In the genomic region with DNA sequence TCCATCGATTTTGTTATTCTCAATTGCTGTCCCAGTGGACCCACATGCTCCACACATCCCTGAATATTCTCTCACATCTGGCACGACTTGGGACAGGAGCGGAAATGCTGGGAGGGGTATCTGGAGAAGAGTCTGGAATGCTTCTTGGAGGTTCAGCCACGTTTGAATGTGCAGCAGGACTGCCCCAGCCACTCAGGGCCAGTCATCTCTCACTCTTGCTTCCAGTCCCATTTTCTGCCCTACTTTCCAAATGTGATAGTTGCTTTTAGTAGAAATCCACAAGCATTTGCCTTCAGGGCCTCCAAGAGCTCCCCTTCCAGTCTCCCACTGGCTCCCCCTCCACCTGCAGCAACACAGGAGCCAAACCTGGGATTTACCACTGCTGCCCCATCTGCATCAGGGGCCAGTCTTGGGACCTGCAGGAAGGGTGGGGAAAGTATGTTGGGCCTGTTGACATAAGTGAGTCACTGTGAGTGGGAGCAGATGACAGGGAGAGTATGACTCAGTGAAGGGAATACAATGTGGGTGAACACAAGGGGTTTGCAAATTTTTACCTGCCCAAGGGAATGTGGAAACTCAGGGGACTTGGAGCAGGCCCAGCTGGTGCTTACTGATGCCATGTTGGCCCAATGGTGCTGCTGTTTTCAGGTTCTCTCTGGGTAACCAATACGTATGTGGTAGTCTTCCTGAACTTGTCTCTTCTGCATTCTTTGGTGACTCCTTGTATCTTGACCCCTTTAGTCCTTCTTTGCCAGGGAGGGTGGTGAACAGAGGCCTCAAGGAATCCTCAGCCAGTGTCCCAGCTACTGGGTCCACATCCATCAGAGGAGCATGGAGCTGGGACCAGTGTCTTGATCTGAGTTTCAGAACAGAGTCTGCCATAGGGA, we compare ENCODE assay signal across 2 cellular contexts.
A peak's percentile ranks its signal among the peaks of the same experiment; 100 is the strongest.
TF ChIP-seq lines count a peak whose summit lies in the region.

No MANE protein-coding gene starts in this region.

TF ChIP-seq in HCT116, 20 proteins besides CTCF, POLR2A, EP300 and RAD21:
- peak; percentile 100 for TF ChIP-seq JUND (IDR thresholded peaks at IDR 0.05)
- peak; percentile 100 for TF ChIP-seq FOSL1 (IDR thresholded peaks at IDR 0.05; ENCODE audit: low read depth)
- peak; percentile 97 for TF ChIP-seq CBX3 (IDR thresholded peaks at IDR 0.05; ENCODE audit: low read depth)
- TF ChIP-seq SP1 (IDR thresholded peaks at IDR 0.05; ENCODE audit: low read depth), result peak; percentile 98
- TF ChIP-seq, protein P1, sequence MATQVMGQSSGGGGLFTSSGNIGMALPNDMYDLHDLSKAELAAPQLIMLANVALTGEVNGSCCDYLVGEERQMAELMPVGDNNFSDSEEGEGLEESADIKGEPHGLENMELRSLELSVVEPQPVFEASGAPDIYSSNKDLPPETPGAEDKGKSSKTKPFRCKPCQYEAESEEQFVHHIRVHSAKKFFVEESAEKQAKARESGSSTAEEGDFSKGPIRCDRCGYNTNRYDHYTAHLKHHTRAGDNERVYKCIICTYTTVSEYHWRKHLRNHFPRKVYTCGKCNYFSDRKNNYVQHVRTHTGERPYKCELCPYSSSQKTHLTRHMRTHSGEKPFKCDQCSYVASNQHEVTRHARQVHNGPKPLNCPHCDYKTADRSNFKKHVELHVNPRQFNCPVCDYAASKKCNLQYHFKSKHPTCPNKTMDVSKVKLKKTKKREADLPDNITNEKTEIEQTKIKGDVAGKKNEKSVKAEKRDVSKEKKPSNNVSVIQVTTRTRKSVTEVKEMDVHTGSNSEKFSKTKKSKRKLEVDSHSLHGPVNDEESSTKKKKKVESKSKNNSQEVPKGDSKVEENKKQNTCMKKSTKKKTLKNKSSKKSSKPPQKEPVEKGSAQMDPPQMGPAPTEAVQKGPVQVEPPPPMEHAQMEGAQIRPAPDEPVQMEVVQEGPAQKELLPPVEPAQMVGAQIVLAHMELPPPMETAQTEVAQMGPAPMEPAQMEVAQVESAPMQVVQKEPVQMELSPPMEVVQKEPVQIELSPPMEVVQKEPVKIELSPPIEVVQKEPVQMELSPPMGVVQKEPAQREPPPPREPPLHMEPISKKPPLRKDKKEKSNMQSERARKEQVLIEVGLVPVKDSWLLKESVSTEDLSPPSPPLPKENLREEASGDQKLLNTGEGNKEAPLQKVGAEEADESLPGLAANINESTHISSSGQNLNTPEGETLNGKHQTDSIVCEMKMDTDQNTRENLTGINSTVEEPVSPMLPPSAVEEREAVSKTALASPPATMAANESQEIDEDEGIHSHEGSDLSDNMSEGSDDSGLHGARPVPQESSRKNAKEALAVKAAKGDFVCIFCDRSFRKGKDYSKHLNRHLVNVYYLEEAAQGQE (IDR thresholded peaks at IDR 0.05; ENCODE audit: low read depth), result peak; percentile 20; the same call in 1 of the 2 replicates
- TF ChIP-seq EZH2 (IDR thresholded peaks at IDR 0.05), result no peak
- TF ChIP-seq, protein P2, sequence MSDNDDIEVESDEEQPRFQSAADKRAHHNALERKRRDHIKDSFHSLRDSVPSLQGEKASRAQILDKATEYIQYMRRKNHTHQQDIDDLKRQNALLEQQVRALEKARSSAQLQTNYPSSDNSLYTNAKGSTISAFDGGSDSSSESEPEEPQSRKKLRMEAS (IDR thresholded peaks at IDR 0.05), result peak; percentile 83
- no peak for TF ChIP-seq EZH2phosphoT487 (IDR thresholded peaks at IDR 0.05; ENCODE audit: borderline replicate concordance)
- peak; percentile 75 for TF ChIP-seq CEBPB (IDR thresholded peaks at IDR 0.05; ENCODE audit: low read depth)
- TF ChIP-seq SRF (IDR thresholded peaks at IDR 0.05; ENCODE audit: low read depth), result peak; percentile 86; the same call in 1 of the 2 replicates
- peak; percentile 81 for TF ChIP-seq SIN3A (IDR thresholded peaks at IDR 0.05; ENCODE audit: low read depth)
- TF ChIP-seq, protein P3, sequence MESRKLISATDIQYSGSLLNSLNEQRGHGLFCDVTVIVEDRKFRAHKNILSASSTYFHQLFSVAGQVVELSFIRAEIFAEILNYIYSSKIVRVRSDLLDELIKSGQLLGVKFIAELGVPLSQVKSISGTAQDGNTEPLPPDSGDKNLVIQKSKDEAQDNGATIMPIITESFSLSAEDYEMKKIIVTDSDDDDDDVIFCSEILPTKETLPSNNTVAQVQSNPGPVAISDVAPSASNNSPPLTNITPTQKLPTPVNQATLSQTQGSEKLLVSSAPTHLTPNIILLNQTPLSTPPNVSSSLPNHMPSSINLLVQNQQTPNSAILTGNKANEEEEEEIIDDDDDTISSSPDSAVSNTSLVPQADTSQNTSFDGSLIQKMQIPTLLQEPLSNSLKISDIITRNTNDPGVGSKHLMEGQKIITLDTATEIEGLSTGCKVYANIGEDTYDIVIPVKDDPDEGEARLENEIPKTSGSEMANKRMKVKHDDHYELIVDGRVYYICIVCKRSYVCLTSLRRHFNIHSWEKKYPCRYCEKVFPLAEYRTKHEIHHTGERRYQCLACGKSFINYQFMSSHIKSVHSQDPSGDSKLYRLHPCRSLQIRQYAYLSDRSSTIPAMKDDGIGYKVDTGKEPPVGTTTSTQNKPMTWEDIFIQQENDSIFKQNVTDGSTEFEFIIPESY (IDR thresholded peaks at IDR 0.05; ENCODE audit: extremely low read depth, insufficient replicate concordance, low read length), result no peak
- peak; percentile 59 for TF ChIP-seq YY1 (IDR thresholded peaks at IDR 0.05; ENCODE audit: extremely low read depth, insufficient replicate concordance, low read depth, low read length)
- TF ChIP-seq POLR2AphosphoS5 (IDR thresholded peaks at IDR 0.05; ENCODE audit: low read depth, low read length), result peak; percentile 80
- peak; percentile 99 for TF ChIP-seq EGR1 (IDR thresholded peaks at IDR 0.05; ENCODE audit: low read depth)
- TF ChIP-seq, protein P4, sequence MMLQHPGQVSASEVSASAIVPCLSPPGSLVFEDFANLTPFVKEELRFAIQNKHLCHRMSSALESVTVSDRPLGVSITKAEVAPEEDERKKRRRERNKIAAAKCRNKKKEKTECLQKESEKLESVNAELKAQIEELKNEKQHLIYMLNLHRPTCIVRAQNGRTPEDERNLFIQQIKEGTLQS (IDR thresholded peaks at IDR 0.05), result no peak

TF ChIP-seq in HepG2, 621 proteins besides CTCF, POLR2A, EP300 and RAD21:
- peak; percentile 83 for TF ChIP-seq FOSL1 (CRISPR knock-in tag; IDR thresholded peaks at IDR 0.05; ENCODE audit: borderline replicate concordance)
- peak; percentile 70 for TF ChIP-seq XRCC5 (optimal IDR thresholded peaks at IDR 0.05; ENCODE audit: low read length)
- peak; percentile 33; the same call in 1 of the 2 replicates for TF ChIP-seq HMG20A (CRISPR knock-in tag; IDR thresholded peaks at IDR 0.05; ENCODE audit: borderline replicate concordance)
- TF ChIP-seq, protein P5, sequence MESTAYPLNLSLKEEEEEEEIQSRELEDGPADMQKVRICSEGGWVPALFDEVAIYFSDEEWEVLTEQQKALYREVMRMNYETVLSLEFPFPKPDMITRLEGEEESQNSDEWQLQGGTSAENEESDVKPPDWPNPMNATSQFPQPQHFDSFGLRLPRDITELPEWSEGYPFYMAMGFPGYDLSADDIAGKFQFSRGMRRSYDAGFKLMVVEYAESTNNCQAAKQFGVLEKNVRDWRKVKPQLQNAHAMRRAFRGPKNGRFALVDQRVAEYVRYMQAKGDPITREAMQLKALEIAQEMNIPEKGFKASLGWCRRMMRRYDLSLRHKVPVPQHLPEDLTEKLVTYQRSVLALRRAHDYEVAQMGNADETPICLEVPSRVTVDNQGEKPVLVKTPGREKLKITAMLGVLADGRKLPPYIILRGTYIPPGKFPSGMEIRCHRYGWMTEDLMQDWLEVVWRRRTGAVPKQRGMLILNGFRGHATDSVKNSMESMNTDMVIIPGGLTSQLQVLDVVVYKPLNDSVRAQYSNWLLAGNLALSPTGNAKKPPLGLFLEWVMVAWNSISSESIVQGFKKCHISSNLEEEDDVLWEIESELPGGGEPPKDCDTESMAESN (CRISPR knock-in tag; conservative IDR thresholded peaks at IDR 0.05), result no peak
- no peak for TF ChIP-seq SIN3B (IDR thresholded peaks at IDR 0.05; ENCODE audit: low read length)
- TF ChIP-seq FOXA1 (IDR thresholded peaks at IDR 0.05), result no peak
- TF ChIP-seq FOXA1 (CRISPR knock-in tag; IDR thresholded peaks at IDR 0.05), result peak; percentile 94
- TF ChIP-seq GATAD2A (CRISPR knock-in tag; IDR thresholded peaks at IDR 0.05), result 0 out of 2 replicates have a peak, but pooled peaks have one; percentile 40
- TF ChIP-seq FIP1L1 (IDR thresholded peaks at IDR 0.05; ENCODE audit: borderline replicate concordance, insufficient read depth, low read depth, low read length), result no peak
- peak; percentile 99 for TF ChIP-seq FOSL2 (CRISPR knock-in tag; IDR thresholded peaks at IDR 0.05)
- peak; percentile 30; the same call in 1 of the 2 replicates for TF ChIP-seq ETV5 (CRISPR knock-in tag; IDR thresholded peaks at IDR 0.05; ENCODE audit: borderline replicate concordance)
- TF ChIP-seq ZNF350 (CRISPR knock-in tag; IDR thresholded peaks at IDR 0.05; ENCODE audit: borderline replicate concordance, low read depth), result no peak
- no peak for TF ChIP-seq ZNF777 (CRISPR knock-in tag; IDR thresholded peaks at IDR 0.05)
- TF ChIP-seq MIER2 (CRISPR knock-in tag; IDR thresholded peaks at IDR 0.05), result peak; percentile 89
- TF ChIP-seq SOX13 (IDR thresholded peaks at IDR 0.05), result no peak
- TF ChIP-seq SOX13 (CRISPR knock-in tag; conservative IDR thresholded peaks at IDR 0.05 in 1 of 2, IDR thresholded peaks at IDR 0.05 in 1 of 2), result peak in 1 of 2 experiments; percentile 31; a peak in 1 of 4 replicates
- no peak for TF ChIP-seq ZFY (CRISPR knock-in tag; IDR thresholded peaks at IDR 0.05)
- TF ChIP-seq ZNF589 (CRISPR knock-in tag; conservative IDR thresholded peaks at IDR 0.05), result no peak
- no peak for TF ChIP-seq ADNP (CRISPR knock-in tag; IDR thresholded peaks at IDR 0.05)
- no peak for TF ChIP-seq HES4 (CRISPR knock-in tag; IDR thresholded peaks at IDR 0.05; ENCODE audit: borderline replicate concordance)
- TF ChIP-seq JUND (CRISPR knock-in tag; IDR thresholded peaks at IDR 0.05), result peak; percentile 74; the same call in 1 of the 2 replicates
- TF ChIP-seq JUNB (CRISPR knock-in tag; IDR thresholded peaks at IDR 0.05; ENCODE audit: borderline replicate concordance), result peak; percentile 63; the same call in 1 of the 2 replicates
- peak; percentile 95 for TF ChIP-seq FOXA3 (CRISPR knock-in tag; IDR thresholded peaks at IDR 0.05)
- TF ChIP-seq TEAD3 (CRISPR knock-in tag; optimal IDR thresholded peaks at IDR 0.05; ENCODE audit: borderline replicate concordance), result peak; percentile 72
- no peak for TF ChIP-seq ZFP1 (CRISPR knock-in tag; IDR thresholded peaks at IDR 0.05)
- TF ChIP-seq, protein P6, sequence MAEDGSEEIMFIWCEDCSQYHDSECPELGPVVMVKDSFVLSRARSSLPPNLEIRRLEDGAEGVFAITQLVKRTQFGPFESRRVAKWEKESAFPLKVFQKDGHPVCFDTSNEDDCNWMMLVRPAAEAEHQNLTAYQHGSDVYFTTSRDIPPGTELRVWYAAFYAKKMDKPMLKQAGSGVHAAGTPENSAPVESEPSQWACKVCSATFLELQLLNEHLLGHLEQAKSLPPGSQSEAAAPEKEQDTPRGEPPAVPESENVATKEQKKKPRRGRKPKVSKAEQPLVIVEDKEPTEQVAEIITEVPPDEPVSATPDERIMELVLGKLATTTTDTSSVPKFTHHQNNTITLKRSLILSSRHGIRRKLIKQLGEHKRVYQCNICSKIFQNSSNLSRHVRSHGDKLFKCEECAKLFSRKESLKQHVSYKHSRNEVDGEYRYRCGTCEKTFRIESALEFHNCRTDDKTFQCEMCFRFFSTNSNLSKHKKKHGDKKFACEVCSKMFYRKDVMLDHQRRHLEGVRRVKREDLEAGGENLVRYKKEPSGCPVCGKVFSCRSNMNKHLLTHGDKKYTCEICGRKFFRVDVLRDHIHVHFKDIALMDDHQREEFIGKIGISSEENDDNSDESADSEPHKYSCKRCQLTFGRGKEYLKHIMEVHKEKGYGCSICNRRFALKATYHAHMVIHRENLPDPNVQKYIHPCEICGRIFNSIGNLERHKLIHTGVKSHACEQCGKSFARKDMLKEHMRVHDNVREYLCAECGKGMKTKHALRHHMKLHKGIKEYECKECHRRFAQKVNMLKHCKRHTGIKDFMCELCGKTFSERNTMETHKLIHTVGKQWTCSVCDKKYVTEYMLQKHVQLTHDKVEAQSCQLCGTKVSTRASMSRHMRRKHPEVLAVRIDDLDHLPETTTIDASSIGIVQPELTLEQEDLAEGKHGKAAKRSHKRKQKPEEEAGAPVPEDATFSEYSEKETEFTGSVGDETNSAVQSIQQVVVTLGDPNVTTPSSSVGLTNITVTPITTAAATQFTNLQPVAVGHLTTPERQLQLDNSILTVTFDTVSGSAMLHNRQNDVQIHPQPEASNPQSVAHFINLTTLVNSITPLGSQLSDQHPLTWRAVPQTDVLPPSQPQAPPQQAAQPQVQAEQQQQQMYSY (CRISPR knock-in tag; IDR thresholded peaks at IDR 0.05), result no peak
- TF ChIP-seq JUN (CRISPR knock-in tag; IDR thresholded peaks at IDR 0.05), result peak; percentile 74; the same call in 1 of the 2 replicates
- 0 out of 2 replicates have a peak, but pooled peaks have one; percentile 19 for TF ChIP-seq KAT8 (CRISPR knock-in tag; IDR thresholded peaks at IDR 0.05)
- no peak for TF ChIP-seq NR3C1 (CRISPR knock-in tag; IDR thresholded peaks at IDR 0.05)
- peak; percentile 32; the same call in 1 of the 2 replicates for TF ChIP-seq SAP130 (CRISPR knock-in tag; IDR thresholded peaks at IDR 0.05; ENCODE audit: low read depth)
- TF ChIP-seq YEATS2 (CRISPR knock-in tag; IDR thresholded peaks at IDR 0.05; ENCODE audit: borderline replicate concordance), result 0 out of 2 replicates have a peak, but pooled peaks have one; percentile 24
- TF ChIP-seq, protein P4 (CRISPR knock-in tag; IDR thresholded peaks at IDR 0.05), result peak; percentile 85
- TF ChIP-seq NFE2 (CRISPR knock-in tag; IDR thresholded peaks at IDR 0.05), result 0 out of 2 replicates have a peak, but pooled peaks have one; percentile 21
- TF ChIP-seq ZNF644 (CRISPR knock-in tag; IDR thresholded peaks at IDR 0.05; ENCODE audit: low read depth), result 0 out of 2 replicates have a peak, but pooled peaks have one; percentile 54
